In the genomic region with DNA sequence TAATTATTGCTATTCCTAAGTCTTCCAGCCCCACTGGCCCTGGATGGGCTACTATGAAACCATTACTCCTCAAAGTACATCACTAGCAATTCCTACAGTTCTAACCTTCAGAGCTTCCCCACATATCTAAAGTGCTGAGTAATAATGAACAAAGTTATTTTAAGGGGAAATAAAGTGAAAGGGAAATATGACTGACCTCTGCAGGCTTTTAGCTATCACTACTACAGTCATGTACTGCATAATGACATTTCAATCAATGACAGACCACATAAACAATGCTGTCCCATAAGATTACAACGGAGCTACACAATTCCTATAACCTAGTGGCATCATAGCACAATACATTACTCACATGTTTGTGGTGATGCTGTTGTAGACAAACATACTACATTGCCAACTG, we compare ENCODE assay signal across 11 cellular contexts. TPM values are rescaled to one million over a fixed set of nuclear protein-coding genes. Genes with fewer than 3 reads are reported as not detected.
A peak's percentile ranks its signal among the peaks of the same experiment; 100 is the strongest.
DNase-seq lines count a peak whose midpoint lies in the region; ATAC-seq and TF ChIP-seq lines count a peak whose summit lies in the region.
"Had no signal": no experiment of that assay in that cellular context is flagged by ENCODE, and none has a peak within 500 bp of the region (broad histone marks: within the 10 kb centered on the region; RNA-seq: fewer than 3 reads in every experiment).

No MANE protein-coding gene starts in this region.

- 72% methylated on average over 1 of the region's 1 CpG for WGBS in suprapubic skin

- H3K9me3 ChIP-seq in OCI-LY7 (ENCODE audit: low read length) (no peaks in the 10 kb centered on the region), suprapubic skin (no peaks in the 10 kb centered on the region)
- H3K9me3 ChIP-seq: esophagus muscularis mucosa had no signal

- TF ChIP-seq CTCF in OCI-LY7 (conservative IDR thresholded peaks at IDR 0.05; ENCODE audit: low read length) (0 out of 2 replicates have a peak, but pooled peaks have one; percentile 17), suprapubic skin (IDR thresholded peaks at IDR 0.05) (no peak)

- intact Hi-C loops in OCI-LY7 (cut with micrococcal nuclease; ENCODE audit: unreplicated experiment), result no loop called here

- H3K4me3 ChIP-seq in OCI-LY7 (ENCODE audit: low read depth, low read length, poor library complexity, severe bottlenecking) (no peak overlapping the region), suprapubic skin (no peak overlapping the region)
- H3K4me3 ChIP-seq: esophagus muscularis mucosa, skin epidermis had no signal

- H3K27ac ChIP-seq in OCI-LY7 (ENCODE audit: low read depth, low read length, poor library complexity, severe bottlenecking) (no peak overlapping the region), caudate nucleus (ENCODE audit: low read depth, low read length) (no peak overlapping the region), suprapubic skin (no peak overlapping the region)
- H3K27ac ChIP-seq: esophagus muscularis mucosa, skin epidermis had no signal

- H4K20me1 ChIP-seq in OCI-LY7 (ENCODE audit: insufficient read depth, low read length), result peaks cover 7% of the 10 kb centered on the region; the same call in 1 of the 2 replicates

- H3K27me3 ChIP-seq in suprapubic skin, result no peaks in the 10 kb centered on the region
- H3K27me3 ChIP-seq: esophagus muscularis mucosa had no signal

- CTCF ChIA-PET in OCI-LY7 (lab: Charles Lee; ENCODE audit: unreplicated experiment), result interaction anchor here (2.4 kb wide), 1 partner anchor 178 kb away, joined by 8 read pairs; no protein-coding TSS in a partner anchor

- no peak for TF ChIP-seq EP300 in suprapubic skin (IDR thresholded peaks at IDR 0.05)

- DNase-seq in OCI-LY7 (ENCODE audit: low spot score), result no peak
- peak; percentile 50 for DNase-seq in kidney tubule cell (ENCODE audit: low spot score)
- no peak for DNase-seq in caudate nucleus (lab: John Stamatoyannopoulos, UW)
- DNase-seq in suprapubic skin (ENCODE audit: low spot score in 2 of 2), result no peak
- no peak for DNase-seq in putamen (ENCODE audit: low spot score)
- no peak for DNase-seq in NCI-H2107 (lab: John Stamatoyannopoulos, UW)
- DNase-seq: NCI-H1694 treated with DMSO at 0.1 percent for 48 hours had no signal

- ATAC-seq in GM18511 (IDR thresholded peaks at IDR 0.05; ENCODE audit: unreplicated experiment) (peak; percentile 65), HG02610 (IDR thresholded peaks at IDR 0.05; ENCODE audit: unreplicated experiment) (peak; percentile 82)

- no peak overlapping the region for H3K4me2 ChIP-seq in OCI-LY7 (ENCODE audit: low read length)

- peaks cover 14% of the 10 kb centered on the region; the same call in 1 of the 2 replicates for H3K79me2 ChIP-seq in OCI-LY7 (ENCODE audit: insufficient read depth, low read depth, low read length)

- TF ChIP-seq POLR2A in suprapubic skin (IDR thresholded peaks at IDR 0.05), result no peak

- peaks cover 25% of the 10 kb centered on the region for H3K4me1 ChIP-seq in OCI-LY7 (ENCODE audit: insufficient read depth, low read length, poor library complexity, severe bottlenecking)
- H3K4me1 ChIP-seq in suprapubic skin, result peaks cover 7% of the 10 kb centered on the region

- POLR2A ChIA-PET in OCI-LY7 (lab: Charles Lee), result interaction anchor here (0.5 to 0.9 kb wide), 2 partner anchors 136 to 1002 kb away, joined by 3 to 4 read pairs; no protein-coding TSS in a partner anchor

- H3K36me3 ChIP-seq in OCI-LY7 (ENCODE audit: insufficient read depth, low read length) (peaks cover 76% of the 10 kb centered on the region), suprapubic skin (peaks cover 50% of the 10 kb centered on the region)

- BruUV-seq in OCI-LY7 (replicated peaks; lab: Mats Ljungman, UMichigan), result no TSS peak

- H3K9me2 ChIP-seq in OCI-LY7 (ENCODE audit: insufficient read depth, low read length), result no peaks in the 10 kb centered on the region

- no peak overlapping the region for H2AFZ ChIP-seq in OCI-LY7 (ENCODE audit: low read length)

RNA-seq across cellular contexts. Expression of gene ZBTB41, which starts 22.1 kb away (rescaled TPM):
- 5.9 and 6.4 TPM in 2 replicates for total RNA-seq in OCI-LY7 (2014; rRNA removed; shearing (Covaris generic))
- total RNA-seq in OCI-LY7 (2022), result 9.8 and 10.9 TPM in 2 replicates
- total RNA-seq in suprapubic skin, result 10 to 100 TPM in 2 of 4 donors, 1 to 10 TPM in 2; 7.4 to 10.9 (median 9.3) TPM

RNA-seq across cellular contexts. Expression of gene ASPM, which starts 32.5 kb away (rescaled TPM):
- total RNA-seq in OCI-LY7 (2014; rRNA removed; shearing (Covaris generic)), result 88.4 and 88.6 TPM in 2 replicates
- total RNA-seq in OCI-LY7 (2022), result 76.8 and 93.9 TPM in 2 replicates
- 10 to 100 TPM in 1 of 4 donors, 1 to 10 TPM in 3; 3.6 to 13.0 (median 5.6) TPM for total RNA-seq in suprapubic skin

Comparison
In these comparisons a context has a peak if more than half of its experiments do, and no peak if none do; other contexts are left out.
1. RNA of gene ASPM, which starts 32.5 kb away (total RNA-seq): 76.8 to 93.9 TPM in OCI-LY7; 3.6 to 13.0 TPM in suprapubic skin; every median in the first group is over 4 times any median in the second.